Comparison of ENCODE assay signal across 8 cellular contexts in the genomic region with DNA sequence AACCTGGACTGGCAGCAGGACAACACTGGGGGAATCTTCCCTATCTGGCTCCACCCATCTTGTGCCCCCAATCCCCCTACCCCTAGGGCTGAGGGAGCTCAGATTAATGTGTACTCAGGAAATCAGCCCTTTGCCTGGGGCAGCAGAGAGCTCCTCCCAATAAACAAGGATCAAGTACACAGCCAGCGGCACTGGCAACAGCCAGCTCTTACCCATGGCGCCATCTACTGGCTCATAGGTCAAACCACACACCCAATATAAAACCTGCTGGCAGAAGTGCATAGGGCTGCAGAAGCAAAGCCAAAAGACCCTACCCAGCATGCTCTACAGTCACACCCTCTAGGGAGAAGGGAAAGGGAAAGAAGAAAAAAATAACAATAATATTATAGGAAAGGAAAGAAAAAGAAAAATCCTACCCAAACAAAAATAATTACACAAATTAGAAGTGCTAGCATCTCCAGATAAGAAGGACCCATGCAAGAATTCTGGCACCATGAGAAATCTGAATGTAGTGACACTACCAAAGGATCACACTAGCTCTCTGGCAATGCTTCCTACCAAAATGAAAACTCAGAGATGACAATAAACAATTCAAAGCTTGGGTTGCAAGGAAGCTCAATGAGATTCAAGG.
DNase-seq lines count a peak whose midpoint lies in the region; TF ChIP-seq lines count a peak whose summit lies in the region.
"Not testable (repeated sequence)": the region's sequence is repeated elsewhere in the genome, so short reads cannot be mapped to it uniquely, and the experiment has no call there.

No MANE protein-coding gene starts in this region.

- H3K27me3 ChIP-seq in WERI-Rb-1 (ENCODE audit: insufficient read depth, low read depth, severe bottlenecking); endodermal cell (ENCODE audit: control insufficient read depth, insufficient read depth, low read length, poor library complexity, severe bottlenecking); liver (ENCODE audit: control insufficient read depth in 4 of 4, insufficient read depth in 4 of 4, low read length in 3 of 4): not testable (repeated sequence)

- H3K4me3 ChIP-seq in WERI-Rb-1 (ENCODE audit: low read depth, low read length); endodermal cell (ENCODE audit: low read length); liver (ENCODE audit: low read depth in 1 of 3, low read length in 3 of 3): not testable (repeated sequence)

- H3K36me3 ChIP-seq in WERI-Rb-1; endodermal cell (ENCODE audit: control insufficient read depth, insufficient read depth, low read length); liver (ENCODE audit: control insufficient read depth in 4 of 4, insufficient read depth in 3 of 4, low read depth in 1 of 4, low read length in 3 of 4): not testable (repeated sequence)

- not testable (repeated sequence) for H3K27ac Mint-ChIP-seq in endodermal cell

- H3K9ac ChIP-seq in endodermal cell (ENCODE audit: extremely low read depth, low read length, poor library complexity, severe bottlenecking); liver (ENCODE audit: low read depth in 1 of 2, low read length in 2 of 2): not testable (repeated sequence)

- not testable (repeated sequence) for H3K27me3 Mint-ChIP-seq in endodermal cell (ENCODE audit: insufficient read depth)

- H3K9me3 Mint-ChIP-seq in endodermal cell, result peaks cover 70% of the 10 kb centered on the region

- H3K4me1 Mint-ChIP-seq in endodermal cell, result not testable (repeated sequence)

- H3K4me3 Mint-ChIP-seq in endodermal cell, result not testable (repeated sequence)

- H3K36me3 Mint-ChIP-seq in endodermal cell (ENCODE audit: low read depth), result not testable (repeated sequence)

- DNase-seq in DMS114 treated with DMSO at 0.1 percent for 48 hours (lab: John Stamatoyannopoulos, UW; ENCODE audit: unreplicated experiment), result peak; percentile 2
- DNase-seq in HK-2 (ENCODE audit: unreplicated experiment), result peak; percentile 7
- peak; percentile 10 to 37 for DNase-seq in NCI-H1930 (lab: John Stamatoyannopoulos, UW)
- DNase-seq in OCI-M1 (lab: John Stamatoyannopoulos, UW), result peak; percentile 46
- peak; percentile 60 for DNase-seq in WERI-Rb-1
- peak; percentile 38 for DNase-seq in endodermal cell
- peak; percentile 3 for DNase-seq in stimulated activated CD4-positive, alpha-beta T cell treated with anti-CD3 and anti-CD28 coated beads, Interleukin-4, amount 100 ng/mL, for 24 hours

- peak; percentile 56 to 66 for TF ChIP-seq RAD21 in liver (IDR thresholded peaks at IDR 0.05)

- not testable (repeated sequence) for H3K27ac ChIP-seq in WERI-Rb-1; endodermal cell (ENCODE audit: low read depth, low read length); liver (ENCODE audit: low read depth in 1 of 2, low read length in 2 of 2)

- not testable (repeated sequence) for H3K4me1 ChIP-seq in endodermal cell (ENCODE audit: control insufficient read depth, insufficient read depth, low read length); liver (ENCODE audit: control insufficient read depth in 4 of 4, insufficient read depth in 4 of 4, low read length in 3 of 4)

- not testable (repeated sequence) for H3K9me3 ChIP-seq in WERI-Rb-1 (ENCODE audit: severe bottlenecking); endodermal cell (ENCODE audit: control insufficient read depth, low read length); liver (ENCODE audit: control insufficient read depth in 4 of 4, low read length in 3 of 4)

- whole genome bisulfite sequencing in endodermal cell (ENCODE audit: insufficient coverage in 1 of 2, insufficient read length in 1 of 2), 2 experiments, result no CpG with 5 or more reads among the region's 2 CpGs
- 2% methylated on average over 2 of the region's 2 CpGs for WGBS in liver

- TF ChIP-seq CTCF in WERI-Rb-1 (IDR thresholded peaks at IDR 0.05; ENCODE audit: low read depth, low read length) (peak; percentile 35; the same call in 1 of the 2 replicates), endodermal cell (conservative IDR thresholded peaks at IDR 0.05) (peak; percentile 42), liver (IDR thresholded peaks at IDR 0.05; ENCODE audit: low read depth, low read length, missing input control) (peak; percentile 8)

Comparison
In these comparisons a context has a peak if more than half of its experiments do, and no peak if none do; other contexts are left out.
1. DNase-seq: peak in every context shown above with its lines; median percentile 60 in WERI-Rb-1; 46 in OCI-M1; 38 in endodermal cell; 24 in NCI-H1930; 7 in HK-2; 3 in stimulated activated CD4-positive, alpha-beta T cell treated with anti-CD3 and anti-CD28 coated beads, Interleukin-4, amount 100 ng/mL, for 24 hours; 2 in DMS114 treated with DMSO at 0.1 percent for 48 hours.